In genomic region chr20:10433014-10433622, GRCh38 we compare ENCODE assay signal across 8 cellular contexts. TPM values are rescaled to one million over a fixed set of nuclear protein-coding genes. Genes with fewer than 3 reads are reported as not detected.
DNase-seq lines count a peak whose midpoint lies in the region; ATAC-seq and TF ChIP-seq lines count a peak whose summit lies in the region.

No MANE protein-coding gene starts in this region.

- peak overlapping the region; percentile 95 for H3K9ac ChIP-seq in iPS-20b (ENCODE audit: low read depth, low read length)

- TF ChIP-seq CTCF in suprapubic skin (IDR thresholded peaks at IDR 0.05), result no peak

- H3K9me3 Mint-ChIP-seq in activated T-cell treated with anti-CD3 and anti-CD28 coated beads, Interleukin-2, amount 50 U/mL, for 4 hours, result no peaks in the 10 kb centered on the region
- H3K9me3 Mint-ChIP-seq in activated naive CD8-positive, alpha-beta T cell treated with anti-CD3 and anti-CD28 coated beads for 36 hours, result no peaks in the 10 kb centered on the region

- H3K36me3 ChIP-seq in iPS-20b (ENCODE audit: insufficient read depth, low read depth, low read length) (no peaks in the 10 kb centered on the region), suprapubic skin (no peaks in the 10 kb centered on the region)

- H3K9me3 ChIP-seq in iPS-20b (ENCODE audit: insufficient read depth, low read depth, low read length), result no peaks in the 10 kb centered on the region
- H3K9me3 ChIP-seq in suprapubic skin, result no peaks in the 10 kb centered on the region

- TF ChIP-seq EP300 in suprapubic skin (IDR thresholded peaks at IDR 0.05), result no peak

- peak overlapping the region; percentile 96 for H3K4me3 Mint-ChIP-seq in activated T-cell treated with anti-CD3 and anti-CD28 coated beads, Interleukin-2, amount 50 U/mL, for 4 hours
- peak overlapping the region; percentile 91 for H3K4me3 Mint-ChIP-seq in activated naive CD8-positive, alpha-beta T cell treated with anti-CD3 and anti-CD28 coated beads for 36 hours

- ATAC-seq in activated T-cell treated with anti-CD3 and anti-CD28 coated beads, Interleukin-2, amount 50 U/mL, for 4 hours, result no peak

- TF ChIP-seq POLR2A in suprapubic skin (IDR thresholded peaks at IDR 0.05), result no peak

- no peaks in the 10 kb centered on the region for H3K27me3 Mint-ChIP-seq in activated T-cell treated with anti-CD3 and anti-CD28 coated beads, Interleukin-2, amount 50 U/mL, for 4 hours (ENCODE audit: low read depth)
- no peaks in the 10 kb centered on the region for H3K27me3 Mint-ChIP-seq in activated naive CD8-positive, alpha-beta T cell treated with anti-CD3 and anti-CD28 coated beads for 36 hours

- peaks cover 55% of the 10 kb centered on the region for H3K4me1 Mint-ChIP-seq in activated T-cell treated with anti-CD3 and anti-CD28 coated beads, Interleukin-2, amount 50 U/mL, for 4 hours (ENCODE audit: low read depth)
- H3K4me1 Mint-ChIP-seq in activated naive CD8-positive, alpha-beta T cell treated with anti-CD3 and anti-CD28 coated beads for 36 hours, result peaks cover 37% of the 10 kb centered on the region

- peak overlapping the region; percentile 95 for H3K4me3 ChIP-seq in iPS-20b (ENCODE audit: low read length)
- peak overlapping the region; percentile 83 for H3K4me3 ChIP-seq in suprapubic skin

- H3K27me3 ChIP-seq in iPS-20b (ENCODE audit: insufficient read depth, low read length) (no peaks in the 10 kb centered on the region), suprapubic skin (no peaks in the 10 kb centered on the region)

- H3K36me3 Mint-ChIP-seq in activated T-cell treated with anti-CD3 and anti-CD28 coated beads, Interleukin-2, amount 50 U/mL, for 4 hours (ENCODE audit: insufficient read depth), result peaks cover 4% of the 10 kb centered on the region
- peaks cover 16% of the 10 kb centered on the region for H3K36me3 Mint-ChIP-seq in activated naive CD8-positive, alpha-beta T cell treated with anti-CD3 and anti-CD28 coated beads for 36 hours

- DNase-seq in activated T-cell treated with anti-CD3 and anti-CD28 coated beads, Interleukin-2, amount 50 U/mL, for 4 hours, result no peak
- no peak for DNase-seq in activated T-cell treated with anti-CD3 and anti-CD28 coated beads for 4 hours
- no peak for DNase-seq in activated naive CD8-positive, alpha-beta T cell treated with anti-CD3 and anti-CD28 coated beads for 36 hours
- DNase-seq in suprapubic skin (ENCODE audit: low spot score in 2 of 2), result peak in 1 of 2 donors; percentile 64
- DNase-seq in DMS153 (lab: John Stamatoyannopoulos, UW), result no peak
- no peak for DNase-seq in OCI-M2 (lab: John Stamatoyannopoulos, UW; ENCODE audit: unreplicated experiment)
- no peak for DNase-seq in NCI-H1694 (lab: John Stamatoyannopoulos, UW)

- H3K27ac Mint-ChIP-seq in activated naive CD8-positive, alpha-beta T cell treated with anti-CD3 and anti-CD28 coated beads for 36 hours, result peak overlapping the region; percentile 97

- H3K4me1 ChIP-seq in iPS-20b (ENCODE audit: insufficient read depth, low read length) (peaks cover 13% of the 10 kb centered on the region), suprapubic skin (peaks cover 36% of the 10 kb centered on the region)

- peak overlapping the region; percentile 93 for H3K27ac ChIP-seq in iPS-20b (ENCODE audit: low read length)
- peak overlapping the region; percentile 90 for H3K27ac ChIP-seq in suprapubic skin

- 50% methylated on average over 30 of the region's 30 CpGs for WGBS in suprapubic skin

RNA-seq across cellular contexts. Expression of gene MKKS, which starts 0.9 kb away (rescaled TPM):
- 1 to 10 TPM; 5.5 to 6.2 (median 6.0) TPM for total RNA-seq in activated T-cell treated with anti-CD3 and anti-CD28 coated beads, Interleukin-2, amount 50 U/mL, for 4 hours
- total RNA-seq in activated naive CD8-positive, alpha-beta T cell treated with anti-CD3 and anti-CD28 coated beads for 36 hours, result 1 to 10 TPM; 7.0 to 7.1 TPM
- 10 to 100 TPM in 1 of 4 donors, 1 to 10 TPM in 3; 8.7 to 11.2 (median 9.6) TPM for total RNA-seq in suprapubic skin

RNA-seq across cellular contexts. Expression of gene SLX4IP, which starts 2.0 kb away (rescaled TPM):
- total RNA-seq in activated T-cell treated with anti-CD3 and anti-CD28 coated beads, Interleukin-2, amount 50 U/mL, for 4 hours, result 1 to 10 TPM; 3.8 to 4.7 (median 4.6) TPM
- total RNA-seq in activated naive CD8-positive, alpha-beta T cell treated with anti-CD3 and anti-CD28 coated beads for 36 hours, result 1 to 10 TPM; 7.4 to 7.9 TPM
- 1 to 10 TPM; 4.8 to 7.2 (median 5.7) TPM for total RNA-seq in suprapubic skin
